1 cellular context compared by ENCODE assay signal in the genomic region with DNA sequence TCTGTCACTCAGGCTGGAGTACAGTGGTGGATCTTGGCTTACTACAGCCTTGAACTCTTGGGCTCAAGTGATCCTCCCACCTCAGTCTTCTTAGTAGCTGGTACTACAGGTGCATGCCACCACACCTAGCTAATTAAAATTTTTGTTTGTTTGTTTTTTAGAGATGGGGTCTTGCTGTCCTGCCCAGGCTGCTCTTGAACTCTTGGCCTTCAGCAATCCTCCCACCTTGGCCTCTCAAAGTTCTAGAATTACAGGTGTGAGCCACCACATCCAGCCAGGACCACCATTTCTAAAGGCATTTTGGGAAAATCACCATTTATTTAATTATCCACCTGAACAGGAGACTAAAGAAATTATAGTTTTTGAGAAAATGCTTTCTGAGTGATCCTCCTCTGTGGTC.
TF ChIP-seq lines count a peak whose summit lies in the region.

No MANE protein-coding gene starts in this region.

TF ChIP-seq in IMR-90, 13 proteins besides CTCF, POLR2A, EP300 and RAD21 (continued from another document):
- TF ChIP-seq, protein P1, sequence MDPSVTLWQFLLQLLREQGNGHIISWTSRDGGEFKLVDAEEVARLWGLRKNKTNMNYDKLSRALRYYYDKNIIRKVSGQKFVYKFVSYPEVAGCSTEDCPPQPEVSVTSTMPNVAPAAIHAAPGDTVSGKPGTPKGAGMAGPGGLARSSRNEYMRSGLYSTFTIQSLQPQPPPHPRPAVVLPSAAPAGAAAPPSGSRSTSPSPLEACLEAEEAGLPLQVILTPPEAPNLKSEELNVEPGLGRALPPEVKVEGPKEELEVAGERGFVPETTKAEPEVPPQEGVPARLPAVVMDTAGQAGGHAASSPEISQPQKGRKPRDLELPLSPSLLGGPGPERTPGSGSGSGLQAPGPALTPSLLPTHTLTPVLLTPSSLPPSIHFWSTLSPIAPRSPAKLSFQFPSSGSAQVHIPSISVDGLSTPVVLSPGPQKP (IDR thresholded peaks at IDR 0.05; ENCODE audit: borderline replicate concordance, low read depth, low read length), result no peak
- TF ChIP-seq, protein P2, sequence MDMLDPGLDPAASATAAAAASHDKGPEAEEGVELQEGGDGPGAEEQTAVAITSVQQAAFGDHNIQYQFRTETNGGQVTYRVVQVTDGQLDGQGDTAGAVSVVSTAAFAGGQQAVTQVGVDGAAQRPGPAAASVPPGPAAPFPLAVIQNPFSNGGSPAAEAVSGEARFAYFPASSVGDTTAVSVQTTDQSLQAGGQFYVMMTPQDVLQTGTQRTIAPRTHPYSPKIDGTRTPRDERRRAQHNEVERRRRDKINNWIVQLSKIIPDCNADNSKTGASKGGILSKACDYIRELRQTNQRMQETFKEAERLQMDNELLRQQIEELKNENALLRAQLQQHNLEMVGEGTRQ (IDR thresholded peaks at IDR 0.05; ENCODE audit: low read depth, low read length), result no peak
